ENCODE assay signal across 8 cellular contexts in genomic region chr2:130727286-130727924, GRCh38. TPM values are rescaled to one million over a fixed set of nuclear protein-coding genes. Genes with fewer than 3 reads are reported as not detected.
DNase-seq lines count a peak whose midpoint lies in the region; ATAC-seq and TF ChIP-seq lines count a peak whose summit lies in the region.

No MANE protein-coding gene starts in this region.

- peak in 1 of 2 donors; percentile 25 for TF ChIP-seq POLR2A in gastrocnemius medialis (IDR thresholded peaks at IDR 0.05)

- no peaks in the 10 kb centered on the region for H3K9me3 ChIP-seq in Karpas-422 (ENCODE audit: low read length)
- no peaks in the 10 kb centered on the region for H3K9me3 ChIP-seq in ascending aorta
- H3K9me3 ChIP-seq in iPS DF 6.9 (ENCODE audit: control insufficient read depth, insufficient read depth, low read length) = no peaks in the 10 kb centered on the region
- H3K9me3 ChIP-seq in gastrocnemius medialis = no peaks in the 10 kb centered on the region

- peak overlapping the region; percentile 42 for H3K4me3 ChIP-seq in Karpas-422 (ENCODE audit: low read length)
- H3K4me3 ChIP-seq in ascending aorta = peak overlapping the region; percentile 64 to 67
- H3K4me3 ChIP-seq in iPS DF 6.9 (ENCODE audit: low read length) = peak overlapping the region; percentile 67; the same call in 1 of the 2 replicates
- H3K4me3 ChIP-seq in gastrocnemius medialis = peak overlapping the region; percentile 43 to 59 (median 52)

- peak overlapping the region; percentile 63 for H3K4me2 ChIP-seq in Karpas-422 (ENCODE audit: low read depth, low read length, poor library complexity, severe bottlenecking)

- H3K36me3 ChIP-seq in Karpas-422 (ENCODE audit: insufficient read depth, low read length) (no peaks in the 10 kb centered on the region), ascending aorta (no peaks in the 10 kb centered on the region), iPS DF 6.9 (ENCODE audit: control insufficient read depth, insufficient read depth, low read length) (no peaks in the 10 kb centered on the region), gastrocnemius medialis (no peaks in the 10 kb centered on the region)

- no peak for TF ChIP-seq CTCF in ascending aorta (IDR thresholded peaks at IDR 0.05)
- no peak for TF ChIP-seq CTCF in gastrocnemius medialis (IDR thresholded peaks at IDR 0.05 in 4 of 5, conservative IDR thresholded peaks at IDR 0.05 in 1 of 5)

- intact Hi-C loops in ascending aorta (cut with DNase I) = loop anchor here (5.0 kb wide), 5 partner anchors 70 to 850 kb away; partner anchors contain the start of genes FAM168B, IMP4 and PTPN18
- intact Hi-C loops in gastrocnemius medialis (cut with DNase I; ENCODE audit: low total_unique reads) = no loop called here

- no peaks in the 10 kb centered on the region for H3K9me2 ChIP-seq in Karpas-422 (replicated peaks; ENCODE audit: insufficient read depth, low read length)

- H3K4me1 ChIP-seq in Karpas-422 (ENCODE audit: low read length) = peaks cover 3% of the 10 kb centered on the region; the same call in 1 of the 2 replicates
- peaks cover 7 to 15% of the 10 kb centered on the region in 2 donors for H3K4me1 ChIP-seq in ascending aorta
- peaks cover 4% of the 10 kb centered on the region; the same call in 1 of the 2 replicates for H3K4me1 ChIP-seq in iPS DF 6.9 (ENCODE audit: control insufficient read depth, insufficient read depth, low read length)
- peaks cover 5 to 11% of the 10 kb centered on the region in 2 donors for H3K4me1 ChIP-seq in gastrocnemius medialis

- peak overlapping the region; percentile 54 for H3K9ac ChIP-seq in Karpas-422 (ENCODE audit: low read length)

- peak; percentile 80 for DNase-seq in DMS153 (lab: John Stamatoyannopoulos, UW)
- peak; percentile 86 for DNase-seq in Karpas-422
- peak; percentile 82 for DNase-seq in T-helper 2 cell treated with Interferon-gamma antibody and Interleukin-4, amounts not matched to agents 5 μg/mL and 100 μg/mL, for 36 hours (ENCODE audit: low spot score)
- peak; percentile 46 to 91 for DNase-seq in ascending aorta (ENCODE audit: low spot score in 2 of 2)
- peak; percentile 64 for DNase-seq in iPS DF 6.9 (ENCODE audit: low read depth, low spot score)
- DNase-seq in gastrocnemius medialis = peak in 1 of 2 donors; percentile 21
- DNase-seq in KG1 (lab: John Stamatoyannopoulos, UW) = no peak

- H3K36me3 Mint-ChIP-seq in T-helper 2 cell treated with Interferon-gamma antibody and Interleukin-4, amounts not matched to agents 5 μg/mL and 100 μg/mL, for 36 hours (ENCODE audit: low read depth) = no peaks in the 10 kb centered on the region

- H3K27ac Mint-ChIP-seq in T-helper 2 cell treated with Interferon-gamma antibody and Interleukin-4, amounts not matched to agents 5 μg/mL and 100 μg/mL, for 36 hours = peak overlapping the region; percentile 71

- H2AFZ ChIP-seq in Karpas-422 (ENCODE audit: low read length) = 0 out of 2 replicates have a peak overlapping the region, but pooled peaks have one; percentile 36

- peak overlapping the region; percentile 75 for H3K4me3 Mint-ChIP-seq in T-helper 2 cell treated with Interferon-gamma antibody and Interleukin-4, amounts not matched to agents 5 μg/mL and 100 μg/mL, for 36 hours

- peaks cover 3% of the 10 kb centered on the region for H3K4me1 Mint-ChIP-seq in T-helper 2 cell treated with Interferon-gamma antibody and Interleukin-4, amounts not matched to agents 5 μg/mL and 100 μg/mL, for 36 hours (ENCODE audit: low read depth)

- H3K79me2 ChIP-seq in Karpas-422 (ENCODE audit: low read length) = no peaks in the 10 kb centered on the region

- peaks cover 8% of the 10 kb centered on the region for H3K27me3 Mint-ChIP-seq in T-helper 2 cell treated with Interferon-gamma antibody and Interleukin-4, amounts not matched to agents 5 μg/mL and 100 μg/mL, for 36 hours (ENCODE audit: low read depth)

- H3K27me3 ChIP-seq in Karpas-422 (ENCODE audit: low read length) (no peaks in the 10 kb centered on the region), ascending aorta (no peaks in the 10 kb centered on the region), iPS DF 6.9 (ENCODE audit: control insufficient read depth, insufficient read depth, low read length) (peaks cover 2% of the 10 kb centered on the region; the same call in 1 of the 2 replicates), gastrocnemius medialis (peaks cover 9 to 18% (median 16%) of the 10 kb centered on the region in 3 donors)

- no peaks in the 10 kb centered on the region for H4K20me1 ChIP-seq in Karpas-422 (ENCODE audit: insufficient read depth, low read depth, low read length)

- in situ Hi-C loops in gastrocnemius medialis (cut with MboI; ENCODE audit: low sequenced_read_pairs in 4 of 4) = no loop called here

- no CpG with 5 or more reads among the region's 48 CpGs for WGBS in iPS DF 6.9 (ENCODE audit: insufficient coverage, insufficient read length)

- ATAC-seq in GM21717 (IDR thresholded peaks at IDR 0.05; ENCODE audit: unreplicated experiment) (peak; percentile 94), gastrocnemius medialis (peak; percentile 51 to 54)

- H3K27ac ChIP-seq in Karpas-422 (ENCODE audit: low read length) (no peak overlapping the region), ascending aorta (peak overlapping the region; percentile 73 to 86), iPS DF 6.9 (ENCODE audit: low read length) (no peak overlapping the region), gastrocnemius medialis (peak overlapping the region in 3 of 4 donors; percentile 49 to 64 (median 52))

- peaks cover 2% of the 10 kb centered on the region for H3K9me3 Mint-ChIP-seq in T-helper 2 cell treated with Interferon-gamma antibody and Interleukin-4, amounts not matched to agents 5 μg/mL and 100 μg/mL, for 36 hours

RNA-seq across cellular contexts. Expression of gene GPR148, which starts 1.5 kb away (rescaled TPM):
- not detected in 2 replicates for total RNA-seq in Karpas-422 (2014; rRNA removed; shearing (Covaris generic); ENCODE audit: low replicate concordance)
- not detected for total RNA-seq in ascending aorta
- not detected for total RNA-seq in gastrocnemius medialis

RNA-seq across cellular contexts. Expression of gene AMER3, which starts 27.9 kb away (rescaled TPM):
- total RNA-seq in Karpas-422 (2014; rRNA removed; shearing (Covaris generic); ENCODE audit: low replicate concordance) = not detected in 2 replicates
- total RNA-seq in ascending aorta (not detected), gastrocnemius medialis (not detected)

Comparison
In these comparisons a context has a peak if more than half of its experiments do, and no peak if none do; other contexts are left out.
1. H3K27ac ChIP-seq: peak in ascending aorta (2 of 2) and gastrocnemius medialis (3 of 4); none in Karpas-422 (single experiment) and iPS DF 6.9 (single experiment).
2. Peak in every context shown above with its lines, with median percentiles within 50 percentile points of each other: H3K4me3 ChIP-seq.